ENCODE assay signal across 9 cellular contexts in the genomic region with DNA sequence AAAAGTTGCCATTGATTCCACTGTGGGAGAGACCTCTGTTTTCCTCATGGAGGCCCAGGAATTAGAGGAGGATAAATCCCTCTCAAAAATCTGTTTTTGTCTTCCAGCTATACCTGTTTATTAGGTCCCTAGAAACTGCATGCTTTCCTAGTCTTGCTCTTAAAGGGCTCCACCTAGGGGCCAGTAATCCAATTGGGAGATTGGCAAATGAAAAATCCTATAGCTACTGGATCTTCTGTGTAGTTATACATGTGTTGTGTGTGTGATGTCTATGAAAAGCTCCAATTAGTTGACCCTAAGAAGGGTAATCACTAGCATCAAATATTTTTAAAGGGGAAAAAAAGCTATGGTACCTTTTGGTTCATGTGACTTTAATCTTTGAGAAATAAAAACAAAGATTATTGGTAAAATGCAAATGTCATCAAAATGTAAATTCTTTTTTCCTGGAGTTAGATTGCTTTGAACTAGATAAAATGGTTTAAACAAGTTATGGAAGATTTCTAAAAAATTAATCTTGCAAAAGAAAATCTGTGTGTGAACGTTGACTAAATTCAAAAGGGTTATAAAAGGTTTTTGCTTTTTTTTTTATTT.
DNase-seq lines count a peak whose midpoint lies in the region; ATAC-seq, FAIRE-seq and TF ChIP-seq lines count a peak whose summit lies in the region.
"Had no signal": no experiment of that assay in that cellular context is flagged by ENCODE, and none has a peak within 500 bp of the region (broad histone marks: within the 10 kb centered on the region; RNA-seq: fewer than 3 reads in every experiment).

No MANE protein-coding gene starts in this region.

- H4K20me1 ChIP-seq in astrocyte (ENCODE audit: insufficient read depth, low read length), result no peaks in the 10 kb centered on the region
- H4K20me1 ChIP-seq: BLaER1 treated with 17β-estradiol and CSF1 and Interleukin-3, amounts not matched to agents 10 nM and 100 nM had no signal

- no peaks in the 10 kb centered on the region for H3K36me3 Mint-ChIP-seq in astrocyte (ENCODE audit: low read depth, unreplicated experiment)
- no peaks in the 10 kb centered on the region for H3K36me3 Mint-ChIP-seq in activated naive CD8-positive, alpha-beta T cell treated with anti-CD3 and anti-CD28 coated beads for 36 hours

- peak; percentile 84 for TF ChIP-seq CTCF in astrocyte (IDR thresholded peaks at IDR 0.05; ENCODE audit: insufficient read depth, low read depth, low read length)

- H3K27me3 ChIP-seq in astrocyte (ENCODE audit: insufficient read depth, low read length), result no peaks in the 10 kb centered on the region
- H3K27me3 ChIP-seq: BLaER1 treated with 17β-estradiol and CSF1 and Interleukin-3, amounts not matched to agents 10 nM and 100 nM had no signal

- H3K27me3 Mint-ChIP-seq in astrocyte (ENCODE audit: low read depth, unreplicated experiment), result no peaks in the 10 kb centered on the region
- peaks cover under 1% of the 10 kb centered on the region for H3K27me3 Mint-ChIP-seq in activated naive CD8-positive, alpha-beta T cell treated with anti-CD3 and anti-CD28 coated beads for 36 hours

- DNase-seq in DMS79 treated with DMSO at 0.1 percent for 48 hours (lab: John Stamatoyannopoulos, UW), result peak; percentile 8
- no peak for DNase-seq in DMS79 (lab: John Stamatoyannopoulos, UW)
- peak; percentile 20 for DNase-seq in NCI-H128 (lab: John Stamatoyannopoulos, UW; ENCODE audit: unreplicated experiment)
- DNase-seq in astrocyte (ENCODE audit: low read depth), result no peak
- DNase-seq in left kidney (ENCODE audit: low read depth, low spot score), result peak; percentile 74
- no peak for DNase-seq in activated naive CD8-positive, alpha-beta T cell treated with anti-CD3 and anti-CD28 coated beads for 36 hours
- no peak for DNase-seq in activated CD4-positive, CD25-positive, alpha-beta regulatory T cell treated with anti-CD3 and anti-CD28 coated beads, Interleukin-2, amount 50 U/mL, for 72 hours

- H3K9me3 ChIP-seq in astrocyte (ENCODE audit: insufficient read depth, low read depth, low read length), result no peaks in the 10 kb centered on the region
- H3K9me3 ChIP-seq: BLaER1 treated with 17β-estradiol and CSF1 and Interleukin-3, amounts not matched to agents 10 nM and 100 nM had no signal

- H3K79me2 ChIP-seq in astrocyte (ENCODE audit: insufficient read depth, low read length), result no peaks in the 10 kb centered on the region

- H3K27ac ChIP-seq in astrocyte (ENCODE audit: low read depth, low read length), result no peak overlapping the region
- H3K27ac ChIP-seq: BLaER1 treated with 17β-estradiol and CSF1 and Interleukin-3, amounts not matched to agents 10 nM and 100 nM had no signal

- H3K4me1 ChIP-seq in astrocyte (ENCODE audit: insufficient read depth, low read length), result peaks cover 16% of the 10 kb centered on the region
- H3K4me1 ChIP-seq: BLaER1 treated with 17β-estradiol and CSF1 and Interleukin-3, amounts not matched to agents 10 nM and 100 nM had no signal

- no peak overlapping the region for H3K4me2 ChIP-seq in astrocyte (ENCODE audit: low read length)
- H3K4me2 ChIP-seq: BLaER1 treated with 17β-estradiol and CSF1 and Interleukin-3, amounts not matched to agents 10 nM and 100 nM had no signal

- ATAC-seq in HG02763 (IDR thresholded peaks at IDR 0.05; ENCODE audit: unreplicated experiment), result no peak

- H2AFZ ChIP-seq in astrocyte (ENCODE audit: low read depth, low read length), result no peak overlapping the region

- no peaks in the 10 kb centered on the region for H3K36me3 ChIP-seq in astrocyte (ENCODE audit: insufficient read depth, low read length)
- H3K36me3 ChIP-seq: BLaER1 treated with 17β-estradiol and CSF1 and Interleukin-3, amounts not matched to agents 10 nM and 100 nM had no signal

- H3K9me3 Mint-ChIP-seq in astrocyte (ENCODE audit: unreplicated experiment), result no peaks in the 10 kb centered on the region
- H3K9me3 Mint-ChIP-seq in activated naive CD8-positive, alpha-beta T cell treated with anti-CD3 and anti-CD28 coated beads for 36 hours, result no peaks in the 10 kb centered on the region

- H3K9ac ChIP-seq in astrocyte (ENCODE audit: low read length), result no peak overlapping the region
- H3K9ac ChIP-seq: BLaER1 treated with 17β-estradiol and CSF1 and Interleukin-3, amounts not matched to agents 10 nM and 100 nM had no signal

- H3K4me3 ChIP-seq in astrocyte (ENCODE audit: insufficient read depth, low read depth, low read length), result no peak overlapping the region
- H3K4me3 ChIP-seq: BLaER1 treated with 17β-estradiol and CSF1 and Interleukin-3, amounts not matched to agents 10 nM and 100 nM had no signal

- H3K4me3 Mint-ChIP-seq in astrocyte (ENCODE audit: unreplicated experiment), result no peak overlapping the region
- H3K4me3 Mint-ChIP-seq in activated naive CD8-positive, alpha-beta T cell treated with anti-CD3 and anti-CD28 coated beads for 36 hours, result no peak overlapping the region

- no peak overlapping the region for H3K27ac Mint-ChIP-seq in astrocyte (ENCODE audit: unreplicated experiment)
- H3K27ac Mint-ChIP-seq in activated naive CD8-positive, alpha-beta T cell treated with anti-CD3 and anti-CD28 coated beads for 36 hours, result no peak overlapping the region

- peak; percentile 37 for FAIRE-seq in astrocyte (lab: Jason Lieb, UNC)

- H3K4me1 Mint-ChIP-seq in astrocyte (ENCODE audit: low read depth, unreplicated experiment), result peaks cover 23% of the 10 kb centered on the region
- H3K4me1 Mint-ChIP-seq in activated naive CD8-positive, alpha-beta T cell treated with anti-CD3 and anti-CD28 coated beads for 36 hours, result peaks cover 11% of the 10 kb centered on the region

Comparison
In these comparisons a context has a peak if more than half of its experiments do, and no peak if none do; other contexts are left out.
1. DNase-seq: peak in DMS79 treated with DMSO at 0.1 percent for 48 hours (single experiment), NCI-H128 (single experiment) and left kidney (single experiment); none in DMS79 (single experiment), astrocyte (single experiment), activated naive CD8-positive, alpha-beta T cell treated with anti-CD3 and anti-CD28 coated beads for 36 hours (single experiment) and activated CD4-positive, CD25-positive, alpha-beta regulatory T cell treated with anti-CD3 and anti-CD28 coated beads, Interleukin-2, amount 50 U/mL, for 72 hours (single experiment).